ENCODE assay signal across 19 cellular contexts in genomic region chr1:60559371-60559770, GRCh38.
"Had no signal": no experiment of that assay in that cellular context is flagged by ENCODE, and none has a peak within 500 bp of the region (broad histone marks: within the 10 kb centered on the region; RNA-seq: fewer than 3 reads in every experiment).

No MANE protein-coding gene starts in this region.

- H3K9ac ChIP-seq: KMS-11 had no signal

- H3K27ac ChIP-seq: KMS-11 had no signal

- DNase-seq: Kasumi-1, MM.1S, NCI-H1092 treated with DMSO at 0.1 percent for 48 hours, NCI-H1436, NCI-H187, NCI-H2029, NCI-H2081 treated with DMSO at 0.1 percent for 48 hours, NCI-H2171, NCI-H226, NCI-H446, NCI-H510A, NCI-H524 treated with DMSO at 0.1 percent for 48 hours, NCI-H69, NCI-H774, Right ventricle myocardium superior, RPMI8226, SIG-M5 had no signal

- H3K4me2 ChIP-seq: KMS-11 had no signal

- H3K4me3 ChIP-seq: K562 had no signal
